8 cellular contexts compared by ENCODE assay signal in the genomic region with DNA sequence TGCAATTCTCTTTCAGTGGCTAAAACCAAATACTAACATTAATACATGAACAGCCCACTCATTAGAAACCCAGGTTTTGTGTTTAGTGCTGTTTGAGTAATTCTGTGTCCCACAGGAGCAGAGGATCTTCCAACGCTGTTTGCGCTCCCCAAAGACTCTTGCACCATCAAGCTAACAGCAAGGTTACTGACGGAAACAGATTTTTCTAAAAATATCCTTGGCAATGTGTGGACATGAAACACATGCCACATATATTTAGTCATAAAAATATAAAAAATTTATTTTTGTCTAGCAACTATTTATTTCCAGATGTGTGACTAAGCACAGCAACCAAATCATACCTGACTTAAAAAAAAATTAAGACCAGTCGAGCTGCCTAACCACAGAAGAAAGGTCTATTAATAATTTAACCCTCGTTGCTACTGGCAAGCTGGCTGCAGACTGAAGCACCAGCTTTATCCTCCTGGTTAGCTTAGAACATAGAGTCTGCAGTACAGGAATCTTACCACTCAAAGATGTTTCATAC.
DNase-seq lines count a peak whose midpoint lies in the region; ATAC-seq and TF ChIP-seq lines count a peak whose summit lies in the region.

No MANE protein-coding gene starts in this region.

- no peaks in the 10 kb centered on the region for H3K27me3 ChIP-seq in AG04450 (ENCODE audit: control insufficient read depth, insufficient read depth, low read length)

- DNase-seq in AG04450 (ENCODE audit: low read depth, low spot score): peak; percentile 64
- peak; percentile 56 for DNase-seq in epithelial cell of prostate (ENCODE audit: low read depth, low spot score)
- no peak for DNase-seq in pons (ENCODE audit: low spot score)
- DNase-seq in stimulated activated naive CD4-positive, alpha-beta T cell (lab: John Stamatoyannopoulos, UW): no peak
- no peak for DNase-seq in cortex of kidney (lab: John Stamatoyannopoulos, UW)
- no peak for DNase-seq in mucosa of gallbladder (ENCODE audit: low spot score)

- H3K27ac ChIP-seq in AG04450 (ENCODE audit: low read depth, low read length) (peak overlapping the region; percentile 57), epithelial cell of prostate (peak overlapping the region; percentile 21)

- CTCF ChIA-PET in AG04450 (lab: Charles Lee): interaction anchor here (0.6 to 4.5 kb wide), 30 partner anchors 9 to 988 kb away, joined by 3 to 58 read pairs (median 4); partner anchors contain the start of gene NREP

- POLR2A ChIA-PET in AG04450 (lab: Yijun Ruan, JAX): interaction anchor here (0.6 to 1.5 kb wide), 7 partner anchors 148 to 409 kb away, joined by 3 to 9 read pairs (median 4); partner anchors contain the start of gene NREP

- ATAC-seq in GM19452 (IDR thresholded peaks at IDR 0.05; ENCODE audit: unreplicated experiment): peak; percentile 86
- ATAC-seq in HG03280 (IDR thresholded peaks at IDR 0.05; ENCODE audit: unreplicated experiment): peak; percentile 56

- no peak for TF ChIP-seq CTCF in AG04450 (IDR thresholded peaks at IDR 0.05; ENCODE audit: low read depth, low read length)

- H3K9me3 ChIP-seq in AG04450 (ENCODE audit: control insufficient read depth, insufficient read depth, low read length): no peaks in the 10 kb centered on the region

- H3K4me3 ChIP-seq in AG04450 (ENCODE audit: low read depth, low read length): no peak overlapping the region

Comparison
In these comparisons a context has a peak if more than half of its experiments do, and no peak if none do; other contexts are left out.
1. DNase-seq: peak in AG04450 (single experiment) and epithelial cell of prostate (single experiment); none in pons (single experiment), stimulated activated naive CD4-positive, alpha-beta T cell (0 of 6), cortex of kidney (single experiment) and mucosa of gallbladder (single experiment).